In the genomic region with DNA sequence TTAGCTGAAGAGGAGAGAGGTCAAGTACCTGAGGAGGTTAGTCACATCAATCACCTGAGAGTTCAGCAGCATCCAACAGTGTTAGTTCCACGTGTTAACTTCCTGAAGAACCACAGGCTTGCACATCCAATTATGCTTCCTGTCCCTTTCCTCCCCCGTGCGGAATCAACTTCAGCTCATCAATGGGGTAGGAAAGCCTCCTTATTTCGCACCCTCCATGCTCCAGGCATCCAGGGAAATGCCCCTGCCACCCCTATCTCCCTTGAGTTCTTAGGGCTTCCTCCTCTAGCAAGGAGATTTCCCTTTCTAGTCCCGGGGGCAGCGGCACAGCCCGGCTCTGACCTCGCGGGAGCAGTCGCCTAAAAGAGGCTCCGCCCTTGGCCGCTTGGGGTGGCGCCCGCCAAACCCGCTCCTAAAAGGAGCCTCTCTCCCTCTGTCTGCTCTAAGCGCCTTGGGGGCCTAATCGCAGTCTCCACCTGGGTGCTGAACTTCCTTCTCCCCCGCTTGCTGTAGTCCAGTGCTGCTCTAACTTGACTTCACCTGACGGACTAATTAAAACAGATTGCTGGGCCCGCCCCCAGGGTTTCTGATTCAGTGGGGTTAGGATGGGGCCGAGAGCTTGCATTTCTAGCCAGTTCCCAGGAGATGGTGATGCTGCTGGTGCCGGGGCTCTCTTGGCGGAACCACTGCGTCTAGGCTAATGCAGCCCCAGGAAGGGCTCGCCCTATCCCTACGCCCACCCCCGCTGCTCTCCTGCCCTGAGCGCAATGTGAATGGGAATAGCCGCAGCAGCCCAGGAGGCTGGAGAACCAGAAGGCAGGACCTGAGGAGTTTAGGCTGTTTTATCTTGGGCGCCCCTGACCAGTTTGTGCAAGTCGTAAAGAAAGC, we compare ENCODE assay signal across 1 cellular context.
TF ChIP-seq lines count a peak whose summit lies in the region.

No MANE protein-coding gene starts in this region.

TF ChIP-seq in H1, 55 proteins besides CTCF, POLR2A, EP300 and RAD21:
- peak; percentile 46; the same call in 1 of the 2 replicates for TF ChIP-seq SP4 (IDR thresholded peaks at IDR 0.05; ENCODE audit: low read length)
- peak; percentile 63 for TF ChIP-seq ASH2L (IDR thresholded peaks at IDR 0.05; ENCODE audit: low read length)
- TF ChIP-seq USF2 (IDR thresholded peaks at IDR 0.05; ENCODE audit: low read length) = no peak
- TF ChIP-seq CTBP2 (IDR thresholded peaks at IDR 0.05; ENCODE audit: borderline replicate concordance, insufficient read depth, insufficient read length, low read length) = no peak
- TF ChIP-seq CREB1 (IDR thresholded peaks at IDR 0.05) = peak; percentile 16; the same call in 1 of the 2 replicates
- peak; percentile 58; the same call in 1 of the 2 replicates for TF ChIP-seq CHD2 (IDR thresholded peaks at IDR 0.05; ENCODE audit: low read length)
- peak; percentile 54; the same call in 1 of the 2 replicates for TF ChIP-seq TAF1 (IDR thresholded peaks at IDR 0.05; ENCODE audit: low read depth, low read length)
- peak; percentile 66; the same call in 1 of the 2 replicates for TF ChIP-seq EGR1 (IDR thresholded peaks at IDR 0.05; ENCODE audit: borderline replicate concordance, low read depth, low read length)
- TF ChIP-seq TAF7 (optimal IDR thresholded peaks at IDR 0.05; ENCODE audit: borderline replicate concordance, low read depth, low read length) = peak; percentile 28
- TF ChIP-seq KDM4A (IDR thresholded peaks at IDR 0.05; ENCODE audit: low read depth, low read length, severe bottlenecking) = peak; percentile 65
- TF ChIP-seq PHF8 (conservative IDR thresholded peaks at IDR 0.05; ENCODE audit: low read depth, low read length) = peak; percentile 34
- no peak for TF ChIP-seq EZH2 (IDR thresholded peaks at IDR 0.05; ENCODE audit: low read depth, low read length, severe bottlenecking)
- TF ChIP-seq TBP (IDR thresholded peaks at IDR 0.05; ENCODE audit: low read depth, low read length) = peak; percentile 46
- TF ChIP-seq POLR2AphosphoS5 (IDR thresholded peaks at IDR 0.05; ENCODE audit: low read depth, low read length) = peak; percentile 51
- TF ChIP-seq TEAD4 (IDR thresholded peaks at IDR 0.05; ENCODE audit: low read depth, low read length) = no peak
TF ChIP-seq in H1: peak in this region for 11.
